Comparison of ENCODE assay signal across 10 cellular contexts in the genomic region with DNA sequence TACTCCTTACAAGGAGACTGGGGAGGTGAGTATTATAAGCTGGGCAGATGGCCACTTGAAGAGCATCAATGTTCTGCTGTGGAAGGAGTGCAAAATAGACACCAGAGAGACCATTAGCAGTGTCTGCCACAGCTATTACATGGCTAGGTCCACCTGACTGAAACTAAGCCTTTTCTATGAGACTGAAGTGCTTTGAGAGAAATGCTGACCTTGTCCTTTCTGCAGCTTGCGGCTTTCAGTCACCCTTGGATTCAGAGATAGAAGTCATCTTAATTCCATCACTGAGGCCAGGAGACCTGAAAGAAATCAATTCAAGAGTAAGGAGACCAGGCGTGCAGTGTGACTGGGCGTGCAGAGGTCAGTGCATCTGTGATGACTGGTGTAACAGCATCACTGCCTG. TPM values are rescaled to one million over a fixed set of nuclear protein-coding genes. Genes with fewer than 3 reads are reported as not detected.
A peak's percentile ranks its signal among the peaks of the same experiment; 100 is the strongest.
DNase-seq lines count a peak whose midpoint lies in the region; ATAC-seq, FAIRE-seq and TF ChIP-seq lines count a peak whose summit lies in the region.
"Had no signal": no experiment of that assay in that cellular context is flagged by ENCODE, and none has a peak within 500 bp of the region (broad histone marks: within the 10 kb centered on the region; RNA-seq: fewer than 3 reads in every experiment).

No MANE protein-coding gene starts in this region.

- peaks cover 49 to 84% of the 10 kb centered on the region in 2 experiments for H3K9me3 ChIP-seq in CD4-positive, CD25-positive, alpha-beta regulatory T cell (ENCODE audit: control insufficient read depth in 2 of 2, low read length in 2 of 2)
- H3K9me3 ChIP-seq in Loucy (ENCODE audit: insufficient read depth, low read depth, low read length) (no peaks in the 10 kb centered on the region), H1 (ENCODE audit: insufficient read depth in 2 of 2, low read depth in 1 of 2, low read length in 1 of 2) (peaks cover 21 to 30% of the 10 kb centered on the region in 2 experiments)

- H3K36me3 ChIP-seq in CD4-positive, CD25-positive, alpha-beta regulatory T cell (ENCODE audit: control insufficient read depth, insufficient read depth, low read length): peaks cover 4% of the 10 kb centered on the region
- H3K36me3 ChIP-seq in Loucy (ENCODE audit: insufficient read depth, low read length) (no peaks in the 10 kb centered on the region), H1 (ENCODE audit: control insufficient read depth in 2 of 4, insufficient read depth in 4 of 4, low read length in 3 of 4) (no peaks in the 10 kb centered on the region; a peak in 1 of 8 replicates)

- ATAC-seq in CD4-positive, CD25-positive, alpha-beta regulatory T cell (ENCODE audit: low read depth in 2 of 2): no peak
- ATAC-seq in GM21723 (IDR thresholded peaks at IDR 0.05; ENCODE audit: unreplicated experiment): no peak

- no peaks in the 10 kb centered on the region for H3K9me2 ChIP-seq in Loucy (replicated peaks; ENCODE audit: low read depth, low read length)

- TF ChIP-seq EP300 in H1 (IDR thresholded peaks at IDR 0.05; ENCODE audit: borderline replicate concordance in 1 of 2, low read depth in 2 of 2, low read length in 2 of 2): no peak

- H3K56ac ChIP-seq in H1 (replicated peaks; ENCODE audit: insufficient read length, low read depth, low read length): no peak overlapping the region

- H3K18ac ChIP-seq in H1 (ENCODE audit: extremely low read depth, low read length): no peak overlapping the region

- no peak overlapping the region for H4K5ac ChIP-seq in H1 (ENCODE audit: insufficient read length, low read depth, low read length)

- WGBS in H1 (ENCODE audit: extremely low coverage in 1 of 2, insufficient coverage in 1 of 2, insufficient read length in 1 of 2, insufficient replicate concordance in 2 of 2, low coverage in 1 of 2, low lambda C conversion rate in 2 of 2, missing lambda C conversion rate in 1 of 2), 2 experiments: 100% methylated on average over 3 of the region's 3 CpGs; no CpG with 5 or more reads in 1 of the 2 experiments

- no peak for TF ChIP-seq RAD21 in H1 (IDR thresholded peaks at IDR 0.05 in 1 of 2, conservative IDR thresholded peaks at IDR 0.05 in 1 of 2; ENCODE audit: low read depth in 2 of 2, low read length in 2 of 2)

- peaks cover 26% of the 10 kb centered on the region for H3K36me3 Mint-ChIP-seq in CD4-positive, CD25-positive, alpha-beta regulatory T cell
- H3K36me3 Mint-ChIP-seq in nephron progenitor cell (ENCODE audit: low read depth): peaks cover 40% of the 10 kb centered on the region

- peak overlapping the region; percentile 78 for H3K4me2 ChIP-seq in Loucy (ENCODE audit: low read depth, low read length, poor library complexity, severe bottlenecking)
- H3K4me2 ChIP-seq in H1 (ENCODE audit: insufficient read depth in 1 of 2, low read depth in 2 of 2, low read length in 2 of 2): peak overlapping the region; percentile 73 to 85; a peak in 2 of 4 replicates

- peak overlapping the region; percentile 88 to 98 (median 92) for H3K4me3 Mint-ChIP-seq in CD4-positive, CD25-positive, alpha-beta regulatory T cell
- peak overlapping the region; percentile 84 for H3K4me3 Mint-ChIP-seq in nephron progenitor cell

- H3K4me1 Mint-ChIP-seq in CD4-positive, CD25-positive, alpha-beta regulatory T cell: peaks cover 0 to 29% (median 8%) of the 10 kb centered on the region in 4 donors
- no peaks in the 10 kb centered on the region for H3K4me1 Mint-ChIP-seq in nephron progenitor cell

- no peak overlapping the region for H2BK12ac ChIP-seq in H1 (ENCODE audit: low read depth, low read length)

- H3K4me1 ChIP-seq in CD4-positive, CD25-positive, alpha-beta regulatory T cell (ENCODE audit: control insufficient read depth, insufficient read depth, low read length, poor library complexity, severe bottlenecking): peaks cover 15% of the 10 kb centered on the region
- peaks cover 24% of the 10 kb centered on the region for H3K4me1 ChIP-seq in Loucy (ENCODE audit: insufficient read depth, low read length, poor library complexity, severe bottlenecking)
- peaks cover 0 to 2% (median 0%) of the 10 kb centered on the region in 4 experiments; a peak in 2 of 7 replicates for H3K4me1 ChIP-seq in H1 (replicated peaks in 1 of 4; ENCODE audit: control insufficient read depth in 3 of 4, insufficient read depth in 4 of 4, low read length in 3 of 4)

- H2BK120ac ChIP-seq in H1 (replicated peaks; ENCODE audit: low read depth, low read length): no peak overlapping the region

- H2AK5ac ChIP-seq in H1 (ENCODE audit: low read depth, low read length): no peak overlapping the region

- H3K23ac ChIP-seq in H1 (ENCODE audit: insufficient read length): no peak overlapping the region

- no peak overlapping the region for H4K91ac ChIP-seq in H1 (replicated peaks; ENCODE audit: insufficient read length, low read length)

- peak overlapping the region in 1 of 3 donors; percentile 87 for H3K27ac Mint-ChIP-seq in CD4-positive, CD25-positive, alpha-beta regulatory T cell
- H3K27ac Mint-ChIP-seq in nephron progenitor cell: no peak overlapping the region

- no peak for TF ChIP-seq POLR2A in H1 (IDR thresholded peaks at IDR 0.05; ENCODE audit: control extremely low read depth in 1 of 2, low read depth in 2 of 2, low read length in 2 of 2)

- peak overlapping the region; percentile 58; the same call in 1 of the 2 replicates for H4K8ac ChIP-seq in H1 (ENCODE audit: extremely low read depth, insufficient read depth, low read length)

- H2BK15ac ChIP-seq in H1 (ENCODE audit: low read length): no peak overlapping the region

- peaks cover 0 to 71% (median 21%) of the 10 kb centered on the region in 7 donors for H3K9me3 Mint-ChIP-seq in CD4-positive, CD25-positive, alpha-beta regulatory T cell
- peaks cover 91% of the 10 kb centered on the region for H3K9me3 Mint-ChIP-seq in nephron progenitor cell

- H3K79me1 ChIP-seq in H1 (ENCODE audit: low read depth, low read length): no peaks in the 10 kb centered on the region

- no peak for TF ChIP-seq CTCF in Loucy (conservative IDR thresholded peaks at IDR 0.05; ENCODE audit: low read length)
- TF ChIP-seq CTCF in H1 (IDR thresholded peaks at IDR 0.05; ENCODE audit: control extremely low read depth in 1 of 3, insufficient read depth in 1 of 3, low read depth in 1 of 3, low read length in 3 of 3): no peak
- TF ChIP-seq CTCF in nephron progenitor cell (IDR thresholded peaks at IDR 0.05): no peak

- no peak overlapping the region for H2BK5ac ChIP-seq in H1 (ENCODE audit: low read depth, low read length)

- H3K4me3 ChIP-seq in CD4-positive, CD25-positive, alpha-beta regulatory T cell (ENCODE audit: low read depth, low read length): peak overlapping the region; percentile 68
- H3K4me3 ChIP-seq in Loucy (ENCODE audit: low read length, poor library complexity, severe bottlenecking) (peak overlapping the region; percentile 92), H1 (ENCODE audit: extremely low read depth in 1 of 4, insufficient read depth in 2 of 4, low read depth in 3 of 4, low read length in 4 of 4) (peak overlapping the region; percentile 72 to 94 (median 84); a peak in 6 of 8 replicates)

- H3K27ac ChIP-seq in CD4-positive, CD25-positive, alpha-beta regulatory T cell (ENCODE audit: insufficient read depth, low read length, poor library complexity, severe bottlenecking): no peak overlapping the region
- H3K27ac ChIP-seq in H1 (ENCODE audit: low read depth, low read length): no peak overlapping the region

- peaks cover 6% of the 10 kb centered on the region for H3K27me3 Mint-ChIP-seq in CD4-positive, CD25-positive, alpha-beta regulatory T cell
- H3K27me3 Mint-ChIP-seq in nephron progenitor cell (ENCODE audit: low read depth, poor library complexity): no peaks in the 10 kb centered on the region

- POLR2A ChIA-PET in H1 (lab: Charles Lee; ENCODE audit: partially characterized antibody): interaction anchor here (1.4 to 2.0 kb wide), 3 partner anchors 28 to 61 kb away, joined by 3 to 8 read pairs (median 8); a partner anchor contains a TSS

- peaks cover 7% of the 10 kb centered on the region; the same call in 1 of the 2 replicates for H3K23me2 ChIP-seq in H1 (ENCODE audit: low read depth, low read length)

- H3K27me3 ChIP-seq in CD4-positive, CD25-positive, alpha-beta regulatory T cell (ENCODE audit: control insufficient read depth, insufficient read depth, low read length): no peaks in the 10 kb centered on the region
- H3K27me3 ChIP-seq in Loucy (ENCODE audit: insufficient read depth, low read length, poor library complexity, severe bottlenecking): no peaks in the 10 kb centered on the region
- no peaks in the 10 kb centered on the region for H3K27me3 ChIP-seq in H1 (replicated peaks in 1 of 4; ENCODE audit: control insufficient read depth in 3 of 4, extremely low read depth in 1 of 4, insufficient read depth in 3 of 4, low read length in 3 of 4)

- H3K9ac ChIP-seq in Loucy (ENCODE audit: low read depth, low read length, poor library complexity, severe bottlenecking): peak overlapping the region; percentile 74
- no peak overlapping the region for H3K9ac ChIP-seq in H1 (replicated peaks in 1 of 4; ENCODE audit: extremely low read depth in 1 of 4, low read depth in 3 of 4, low read length in 3 of 4)

- H2BK20ac ChIP-seq in H1 (ENCODE audit: low read length): no peak overlapping the region

- CTCF ChIA-PET in H1 (lab: Charles Lee; ENCODE audit: partially characterized antibody): interaction anchor here (0.6 to 1.2 kb wide), 4 partner anchors 11 to 142 kb away, joined by 3 to 5 read pairs (median 4); no protein-coding TSS in a partner anchor

- H4K20me1 ChIP-seq in Loucy (ENCODE audit: insufficient read depth, low read length, poor library complexity, severe bottlenecking): no peaks in the 10 kb centered on the region
- H4K20me1 ChIP-seq in H1 (replicated peaks in 1 of 2; ENCODE audit: control insufficient read depth in 1 of 2, insufficient read depth in 2 of 2, low read length in 2 of 2): no peaks in the 10 kb centered on the region

- H3F3A ChIP-seq in Loucy (ENCODE audit: low read depth): no peaks in the 10 kb centered on the region

- H2AFZ ChIP-seq in Loucy (ENCODE audit: low read length) (peak overlapping the region; percentile 98), H1 (ENCODE audit: low read length) (no peak overlapping the region)

- H3K4ac ChIP-seq in H1 (replicated peaks; ENCODE audit: insufficient read length, low read depth, low read length): no peak overlapping the region

- no peak overlapping the region for H3K14ac ChIP-seq in H1 (ENCODE audit: insufficient read length)

- FAIRE-seq in H1 (lab: Jason Lieb, UNC): no peak

- DNase-seq in CD4-positive, CD25-positive, alpha-beta regulatory T cell: no peak
- DNase-seq in H1 (ENCODE audit: low read depth in 1 of 2, low spot score in 2 of 2) (no peak), nephron progenitor cell (no peak), CD1c-positive myeloid dendritic cell (ENCODE audit: extremely low spot score) (no peak), NCI-H2107 treated with DMSO at 0.1 percent for 48 hours (lab: John Stamatoyannopoulos, UW; ENCODE audit: unreplicated experiment) (no peak), activated gamma-delta T cell (lab: John Stamatoyannopoulos, UW) (no peak)
- DNase-seq: NCI-H1417 treated with DMSO at 0.1 percent for 48 hours, PC-3 had no signal

- H3K79me2 ChIP-seq in Loucy (ENCODE audit: insufficient read depth, low read length): peaks cover 13% of the 10 kb centered on the region; the same call in 1 of the 2 replicates
- H3K79me2 ChIP-seq in H1 (ENCODE audit: control insufficient read depth in 1 of 2, insufficient read depth in 2 of 2, low read length in 2 of 2): no peaks in the 10 kb centered on the region

RNA-seq across cellular contexts. Expression of a gene that starts 1.3 kb away (rescaled TPM):
- total RNA-seq in CD4-positive, CD25-positive, alpha-beta regulatory T cell: 2.9 TPM
- polyA plus RNA-seq in CD4-positive, CD25-positive, alpha-beta regulatory T cell: 1 to 10 TPM; 1.1 to 3.3 (median 2.0) TPM
- total RNA-seq in H1 (2021; fragmentation: NEBNext Ultra II Directional; extraction: Animal tissue kit (Norgen Biotek cat#: 25700)): 4.5 and 5.2 TPM in 2 replicates
- 1.3 and 1.6 TPM in 2 replicates for polyA plus RNA-seq in H1 (2011; rRNA removed)
- polyA plus RNA-seq in H1 (2011; cell fraction: cytosol; rRNA removed): 2.1 TPM
- polyA plus RNA-seq in H1 (2011; cell fraction: nucleus; rRNA removed): 3.4 TPM
- polyA plus RNA-seq in H1 (2012, experiment 1 of 2): 2.2 to 3.7 TPM (median 3.2 TPM) in 4 replicates
- polyA plus RNA-seq in H1 (2012, experiment 2 of 2): 0.20 TPM
- polyA plus RNA-seq in H1 (2013, experiment 1 of 2): 5.3 TPM
- polyA plus RNA-seq in H1 (2013, experiment 2 of 2): 5.7 TPM
- polyA minus RNA-seq in H1 (2011; rRNA and poly(A)+ RNA removed): 6.2 and 6.7 TPM in 2 replicates
- polyA minus RNA-seq in H1 (2011; cell fraction: cytosol; rRNA and poly(A)+ RNA removed): 2.8 TPM
- polyA minus RNA-seq in H1 (2011; cell fraction: nucleus; rRNA and poly(A)+ RNA removed): 12.0 TPM

RNA-seq across cellular contexts. Expression of a gene that starts 29.8 kb away (rescaled TPM):
- total RNA-seq in CD4-positive, CD25-positive, alpha-beta regulatory T cell: 0.62 TPM
- polyA plus RNA-seq in CD4-positive, CD25-positive, alpha-beta regulatory T cell: under 1 TPM in 3 of 4 donors, not detected in 1; 0.17 to 0.39 (median 0.30) TPM
- total RNA-seq in H1 (2021; fragmentation: NEBNext Ultra II Directional; extraction: Animal tissue kit (Norgen Biotek cat#: 25700)): 0.42 and 0.74 TPM in 2 replicates
- 0.46 and 0.73 TPM in 2 replicates for polyA plus RNA-seq in H1 (2011; rRNA removed)
- 0.98 TPM for polyA plus RNA-seq in H1 (2011; cell fraction: cytosol; rRNA removed)
- polyA plus RNA-seq in H1 (2011; cell fraction: nucleus; rRNA removed): 1.1 TPM
- 0.67 to 2.0 TPM (median 1.0 TPM) in 4 replicates for polyA plus RNA-seq in H1 (2012, experiment 1 of 2)
- not detected for polyA plus RNA-seq in H1 (2012, experiment 2 of 2)
- polyA plus RNA-seq in H1 (2013, experiment 1 of 2): 1.1 TPM
- 1.1 TPM for polyA plus RNA-seq in H1 (2013, experiment 2 of 2)
- 1.3 and 2.1 TPM in 2 replicates for polyA minus RNA-seq in H1 (2011; rRNA and poly(A)+ RNA removed)
- 0.51 TPM for polyA minus RNA-seq in H1 (2011; cell fraction: cytosol; rRNA and poly(A)+ RNA removed)
- 4.5 TPM for polyA minus RNA-seq in H1 (2011; cell fraction: nucleus; rRNA and poly(A)+ RNA removed)

RNA-seq across cellular contexts. Expression of a gene that starts 29.8 kb away (rescaled TPM):
- 0.84 TPM for total RNA-seq in CD4-positive, CD25-positive, alpha-beta regulatory T cell
- polyA plus RNA-seq in CD4-positive, CD25-positive, alpha-beta regulatory T cell: 1 to 10 TPM; 1.3 to 3.4 (median 1.9) TPM
- total RNA-seq in H1 (2021; fragmentation: NEBNext Ultra II Directional; extraction: Animal tissue kit (Norgen Biotek cat#: 25700)): 6.8 and 8.8 TPM in 2 replicates
- polyA plus RNA-seq in H1 (2011; rRNA removed): 1.9 and 2.0 TPM in 2 replicates
- polyA plus RNA-seq in H1 (2011; cell fraction: cytosol; rRNA removed): 2.8 TPM
- 6.7 TPM for polyA plus RNA-seq in H1 (2011; cell fraction: nucleus; rRNA removed)
- 4.8 to 7.2 TPM (median 6.1 TPM) in 4 replicates for polyA plus RNA-seq in H1 (2012, experiment 1 of 2)
- 0.49 TPM for polyA plus RNA-seq in H1 (2012, experiment 2 of 2)
- polyA plus RNA-seq in H1 (2013, experiment 1 of 2): 7.4 TPM
- 6.4 TPM for polyA plus RNA-seq in H1 (2013, experiment 2 of 2)
- polyA minus RNA-seq in H1 (2011; rRNA and poly(A)+ RNA removed): 3.8 and 6.8 TPM in 2 replicates
- polyA minus RNA-seq in H1 (2011; cell fraction: cytosol; rRNA and poly(A)+ RNA removed): 2.9 TPM
- polyA minus RNA-seq in H1 (2011; cell fraction: nucleus; rRNA and poly(A)+ RNA removed): 13.6 TPM

RNA-seq across cellular contexts. Expression of a gene that starts 57.7 kb away (rescaled TPM):
- total RNA-seq in CD4-positive, CD25-positive, alpha-beta regulatory T cell: 3.3 TPM
- 10 to 100 TPM in 2 of 4 donors, 1 to 10 TPM in 2; 6.9 to 11.4 (median 10.1) TPM for polyA plus RNA-seq in CD4-positive, CD25-positive, alpha-beta regulatory T cell
- total RNA-seq in H1 (2021; fragmentation: NEBNext Ultra II Directional; extraction: Animal tissue kit (Norgen Biotek cat#: 25700)): 8.1 and 8.2 TPM in 2 replicates
- polyA plus RNA-seq in H1 (2011; rRNA removed): 12.4 and 13.4 TPM in 2 replicates
- polyA plus RNA-seq in H1 (2011; cell fraction: cytosol; rRNA removed): 10.4 TPM
- 8.8 TPM for polyA plus RNA-seq in H1 (2011; cell fraction: nucleus; rRNA removed)
- 5.6 to 9.2 TPM (median 8.5 TPM) in 4 replicates for polyA plus RNA-seq in H1 (2012, experiment 1 of 2)
- polyA plus RNA-seq in H1 (2012, experiment 2 of 2): 7.9 TPM
- polyA plus RNA-seq in H1 (2013, experiment 1 of 2): 6.5 TPM
- 6.7 TPM for polyA plus RNA-seq in H1 (2013, experiment 2 of 2)
- 9.4 and 9.7 TPM in 2 replicates for polyA minus RNA-seq in H1 (2011; rRNA and poly(A)+ RNA removed)
- polyA minus RNA-seq in H1 (2011; cell fraction: cytosol; rRNA and poly(A)+ RNA removed): 7.0 TPM
- 16.4 TPM for polyA minus RNA-seq in H1 (2011; cell fraction: nucleus; rRNA and poly(A)+ RNA removed)
